1 cellular context compared by ENCODE assay signal in genomic region chr20:32325706-32326506, GRCh38.
TF ChIP-seq lines count a peak whose summit lies in the region.

No MANE protein-coding gene starts in this region.

TF ChIP-seq in K562, 482 proteins besides CTCF, POLR2A, EP300 and RAD21 (continued from another document and continues in another):
- TF ChIP-seq, protein P1, sequence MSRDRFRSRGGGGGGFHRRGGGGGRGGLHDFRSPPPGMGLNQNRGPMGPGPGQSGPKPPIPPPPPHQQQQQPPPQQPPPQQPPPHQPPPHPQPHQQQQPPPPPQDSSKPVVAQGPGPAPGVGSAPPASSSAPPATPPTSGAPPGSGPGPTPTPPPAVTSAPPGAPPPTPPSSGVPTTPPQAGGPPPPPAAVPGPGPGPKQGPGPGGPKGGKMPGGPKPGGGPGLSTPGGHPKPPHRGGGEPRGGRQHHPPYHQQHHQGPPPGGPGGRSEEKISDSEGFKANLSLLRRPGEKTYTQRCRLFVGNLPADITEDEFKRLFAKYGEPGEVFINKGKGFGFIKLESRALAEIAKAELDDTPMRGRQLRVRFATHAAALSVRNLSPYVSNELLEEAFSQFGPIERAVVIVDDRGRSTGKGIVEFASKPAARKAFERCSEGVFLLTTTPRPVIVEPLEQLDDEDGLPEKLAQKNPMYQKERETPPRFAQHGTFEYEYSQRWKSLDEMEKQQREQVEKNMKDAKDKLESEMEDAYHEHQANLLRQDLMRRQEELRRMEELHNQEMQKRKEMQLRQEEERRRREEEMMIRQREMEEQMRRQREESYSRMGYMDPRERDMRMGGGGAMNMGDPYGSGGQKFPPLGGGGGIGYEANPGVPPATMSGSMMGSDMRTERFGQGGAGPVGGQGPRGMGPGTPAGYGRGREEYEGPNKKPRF (IDR thresholded peaks at IDR 0.05; ENCODE audit: low read depth, low read length) = no peak
- TF ChIP-seq TEAD4 (IDR thresholded peaks at IDR 0.05; ENCODE audit: low read length) = no peak
- TF ChIP-seq TEAD4 (CRISPR knock-in tag; IDR thresholded peaks at IDR 0.05; ENCODE audit: borderline replicate concordance) = no peak
- no peak for TF ChIP-seq NRF1 (conservative IDR thresholded peaks at IDR 0.05 in 1 of 2, IDR thresholded peaks at IDR 0.05 in 1 of 2)
- no peak for TF ChIP-seq HEY1 (CRISPR knock-in tag; IDR thresholded peaks at IDR 0.05; ENCODE audit: borderline replicate concordance)
- no peak for TF ChIP-seq PBX2 (CRISPR knock-in tag; IDR thresholded peaks at IDR 0.05; ENCODE audit: low read depth)
- TF ChIP-seq PBX2 (tag; conservative IDR thresholded peaks at IDR 0.05; ENCODE audit: low read depth) = no peak
- no peak for TF ChIP-seq CTCFL (IDR thresholded peaks at IDR 0.05; ENCODE audit: borderline replicate concordance, insufficient read depth, low read depth, low read length, poor library complexity, severe bottlenecking)
- TF ChIP-seq ZMIZ1 (IDR thresholded peaks at IDR 0.05; ENCODE audit: low read depth in 2 of 2, low read length in 2 of 2) = no peak
- no peak for TF ChIP-seq SREBF1 (IDR thresholded peaks at IDR 0.05; ENCODE audit: borderline replicate concordance, low read depth, low read length)
- no peak for TF ChIP-seq SAP30 (IDR thresholded peaks at IDR 0.05; ENCODE audit: borderline replicate concordance, insufficient read depth, low read depth, low read length, poor library complexity, severe bottlenecking)
- TF ChIP-seq MAFK (IDR thresholded peaks at IDR 0.05; ENCODE audit: low read length) = peak; percentile 46
- TF ChIP-seq FOXJ2 (tag; IDR thresholded peaks at IDR 0.05) = peak; percentile 65; the same call in 1 of the 2 replicates
- TF ChIP-seq ARID1B (IDR thresholded peaks at IDR 0.05) = peak; percentile 85
- TF ChIP-seq, protein P2, sequence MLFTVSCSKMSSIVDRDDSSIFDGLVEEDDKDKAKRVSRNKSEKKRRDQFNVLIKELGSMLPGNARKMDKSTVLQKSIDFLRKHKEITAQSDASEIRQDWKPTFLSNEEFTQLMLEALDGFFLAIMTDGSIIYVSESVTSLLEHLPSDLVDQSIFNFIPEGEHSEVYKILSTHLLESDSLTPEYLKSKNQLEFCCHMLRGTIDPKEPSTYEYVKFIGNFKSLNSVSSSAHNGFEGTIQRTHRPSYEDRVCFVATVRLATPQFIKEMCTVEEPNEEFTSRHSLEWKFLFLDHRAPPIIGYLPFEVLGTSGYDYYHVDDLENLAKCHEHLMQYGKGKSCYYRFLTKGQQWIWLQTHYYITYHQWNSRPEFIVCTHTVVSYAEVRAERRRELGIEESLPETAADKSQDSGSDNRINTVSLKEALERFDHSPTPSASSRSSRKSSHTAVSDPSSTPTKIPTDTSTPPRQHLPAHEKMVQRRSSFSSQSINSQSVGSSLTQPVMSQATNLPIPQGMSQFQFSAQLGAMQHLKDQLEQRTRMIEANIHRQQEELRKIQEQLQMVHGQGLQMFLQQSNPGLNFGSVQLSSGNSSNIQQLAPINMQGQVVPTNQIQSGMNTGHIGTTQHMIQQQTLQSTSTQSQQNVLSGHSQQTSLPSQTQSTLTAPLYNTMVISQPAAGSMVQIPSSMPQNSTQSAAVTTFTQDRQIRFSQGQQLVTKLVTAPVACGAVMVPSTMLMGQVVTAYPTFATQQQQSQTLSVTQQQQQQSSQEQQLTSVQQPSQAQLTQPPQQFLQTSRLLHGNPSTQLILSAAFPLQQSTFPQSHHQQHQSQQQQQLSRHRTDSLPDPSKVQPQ (CRISPR knock-in tag; IDR thresholded peaks at IDR 0.05; ENCODE audit: borderline replicate concordance) = no peak
- TF ChIP-seq ZNF174 (CRISPR knock-in tag; IDR thresholded peaks at IDR 0.05) = no peak
- peak; percentile 70 for TF ChIP-seq MAFG (tag; conservative IDR thresholded peaks at IDR 0.05)
- no peak for TF ChIP-seq ZNF12 (CRISPR knock-in tag; IDR thresholded peaks at IDR 0.05)
- TF ChIP-seq MAFF (IDR thresholded peaks at IDR 0.05; ENCODE audit: low read length) = peak; percentile 50; the same call in 1 of the 2 replicates
- TF ChIP-seq, protein P3, sequence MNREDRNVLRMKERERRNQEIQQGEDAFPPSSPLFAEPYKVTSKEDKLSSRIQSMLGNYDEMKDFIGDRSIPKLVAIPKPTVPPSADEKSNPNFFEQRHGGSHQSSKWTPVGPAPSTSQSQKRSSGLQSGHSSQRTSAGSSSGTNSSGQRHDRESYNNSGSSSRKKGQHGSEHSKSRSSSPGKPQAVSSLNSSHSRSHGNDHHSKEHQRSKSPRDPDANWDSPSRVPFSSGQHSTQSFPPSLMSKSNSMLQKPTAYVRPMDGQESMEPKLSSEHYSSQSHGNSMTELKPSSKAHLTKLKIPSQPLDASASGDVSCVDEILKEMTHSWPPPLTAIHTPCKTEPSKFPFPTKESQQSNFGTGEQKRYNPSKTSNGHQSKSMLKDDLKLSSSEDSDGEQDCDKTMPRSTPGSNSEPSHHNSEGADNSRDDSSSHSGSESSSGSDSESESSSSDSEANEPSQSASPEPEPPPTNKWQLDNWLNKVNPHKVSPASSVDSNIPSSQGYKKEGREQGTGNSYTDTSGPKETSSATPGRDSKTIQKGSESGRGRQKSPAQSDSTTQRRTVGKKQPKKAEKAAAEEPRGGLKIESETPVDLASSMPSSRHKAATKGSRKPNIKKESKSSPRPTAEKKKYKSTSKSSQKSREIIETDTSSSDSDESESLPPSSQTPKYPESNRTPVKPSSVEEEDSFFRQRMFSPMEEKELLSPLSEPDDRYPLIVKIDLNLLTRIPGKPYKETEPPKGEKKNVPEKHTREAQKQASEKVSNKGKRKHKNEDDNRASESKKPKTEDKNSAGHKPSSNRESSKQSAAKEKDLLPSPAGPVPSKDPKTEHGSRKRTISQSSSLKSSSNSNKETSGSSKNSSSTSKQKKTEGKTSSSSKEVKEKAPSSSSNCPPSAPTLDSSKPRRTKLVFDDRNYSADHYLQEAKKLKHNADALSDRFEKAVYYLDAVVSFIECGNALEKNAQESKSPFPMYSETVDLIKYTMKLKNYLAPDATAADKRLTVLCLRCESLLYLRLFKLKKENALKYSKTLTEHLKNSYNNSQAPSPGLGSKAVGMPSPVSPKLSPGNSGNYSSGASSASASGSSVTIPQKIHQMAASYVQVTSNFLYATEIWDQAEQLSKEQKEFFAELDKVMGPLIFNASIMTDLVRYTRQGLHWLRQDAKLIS (CRISPR knock-in tag; IDR thresholded peaks at IDR 0.05) = no peak
- TF ChIP-seq KLF10 (CRISPR knock-in tag; IDR thresholded peaks at IDR 0.05) = no peak
- no peak for TF ChIP-seq HIVEP1 (CRISPR knock-in tag; IDR thresholded peaks at IDR 0.05)
- TF ChIP-seq, protein P4, sequence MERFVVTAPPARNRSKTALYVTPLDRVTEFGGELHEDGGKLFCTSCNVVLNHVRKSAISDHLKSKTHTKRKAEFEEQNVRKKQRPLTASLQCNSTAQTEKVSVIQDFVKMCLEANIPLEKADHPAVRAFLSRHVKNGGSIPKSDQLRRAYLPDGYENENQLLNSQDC (CRISPR knock-in tag; IDR thresholded peaks at IDR 0.05) = no peak
- no peak for TF ChIP-seq POU5F1 (IDR thresholded peaks at IDR 0.05; ENCODE audit: borderline replicate concordance, low read depth, low read length, partially characterized antibody)
- no peak for TF ChIP-seq XRCC4 (IDR thresholded peaks at IDR 0.05; ENCODE audit: extremely low read depth, insufficient read depth, insufficient read length)
- no peak for TF ChIP-seq RHOXF2B (CRISPR knock-in tag; conservative IDR thresholded peaks at IDR 0.05)
- TF ChIP-seq ZFP36 (IDR thresholded peaks at IDR 0.05; ENCODE audit: low read depth, low read length, partially characterized antibody) = no peak
- no peak for TF ChIP-seq ETV5 (CRISPR knock-in tag; IDR thresholded peaks at IDR 0.05; ENCODE audit: low read depth)
- no peak for TF ChIP-seq ZNF583 (CRISPR knock-in tag; IDR thresholded peaks at IDR 0.05)
- TF ChIP-seq RCOR1 (IDR thresholded peaks at IDR 0.05; ENCODE audit: borderline replicate concordance in 1 of 2, low read depth in 2 of 2, low read length in 2 of 2) = no peak
- peak; percentile 76 for TF ChIP-seq JUN (IDR thresholded peaks at IDR 0.05; ENCODE audit: borderline replicate concordance, low read depth, low read length)
- no peak for TF ChIP-seq JUN (CRISPR knock-in tag; IDR thresholded peaks at IDR 0.05; ENCODE audit: borderline replicate concordance)
- no peak for TF ChIP-seq CHCHD3 (CRISPR knock-in tag; IDR thresholded peaks at IDR 0.05)
- TF ChIP-seq ZNF41 (CRISPR knock-in tag; conservative IDR thresholded peaks at IDR 0.05) = no peak
- TF ChIP-seq SAFB2 (IDR thresholded peaks at IDR 0.05; ENCODE audit: borderline replicate concordance, low read depth, low read length, severe bottlenecking) = no peak
- TF ChIP-seq TBL1XR1 (IDR thresholded peaks at IDR 0.05; ENCODE audit: low read length in 2 of 2) = no peak
- no peak for TF ChIP-seq ZNF77 (CRISPR knock-in tag; IDR thresholded peaks at IDR 0.05)
- peak; percentile 88 for TF ChIP-seq NFE2 (IDR thresholded peaks at IDR 0.05; ENCODE audit: low read depth)
- no peak for TF ChIP-seq POLR2B (IDR thresholded peaks at IDR 0.05; ENCODE audit: low read depth, partially characterized antibody)
- no peak for TF ChIP-seq FOXO4 (CRISPR knock-in tag; IDR thresholded peaks at IDR 0.05)
- TF ChIP-seq, protein P5, sequence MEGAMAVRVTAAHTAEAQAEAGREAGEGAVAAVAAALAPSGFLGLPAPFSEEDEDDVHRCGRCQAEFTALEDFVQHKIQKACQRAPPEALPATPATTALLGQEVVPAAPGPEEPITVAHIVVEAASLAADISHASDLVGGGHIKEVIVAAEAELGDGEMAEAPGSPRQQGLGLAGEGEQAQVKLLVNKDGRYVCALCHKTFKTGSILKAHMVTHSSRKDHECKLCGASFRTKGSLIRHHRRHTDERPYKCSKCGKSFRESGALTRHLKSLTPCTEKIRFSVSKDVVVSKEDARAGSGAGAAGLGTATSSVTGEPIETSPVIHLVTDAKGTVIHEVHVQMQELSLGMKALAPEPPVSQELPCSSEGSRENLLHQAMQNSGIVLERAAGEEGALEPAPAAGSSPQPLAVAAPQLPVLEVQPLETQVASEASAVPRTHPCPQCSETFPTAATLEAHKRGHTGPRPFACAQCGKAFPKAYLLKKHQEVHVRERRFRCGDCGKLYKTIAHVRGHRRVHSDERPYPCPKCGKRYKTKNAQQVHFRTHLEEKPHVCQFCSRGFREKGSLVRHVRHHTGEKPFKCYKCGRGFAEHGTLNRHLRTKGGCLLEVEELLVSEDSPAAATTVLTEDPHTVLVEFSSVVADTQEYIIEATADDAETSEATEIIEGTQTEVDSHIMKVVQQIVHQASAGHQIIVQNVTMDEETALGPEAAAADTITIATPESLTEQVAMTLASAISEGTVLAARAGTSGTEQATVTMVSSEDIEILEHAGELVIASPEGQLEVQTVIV (CRISPR knock-in tag; IDR thresholded peaks at IDR 0.05; ENCODE audit: borderline replicate concordance) = no peak
